In the genomic region with DNA sequence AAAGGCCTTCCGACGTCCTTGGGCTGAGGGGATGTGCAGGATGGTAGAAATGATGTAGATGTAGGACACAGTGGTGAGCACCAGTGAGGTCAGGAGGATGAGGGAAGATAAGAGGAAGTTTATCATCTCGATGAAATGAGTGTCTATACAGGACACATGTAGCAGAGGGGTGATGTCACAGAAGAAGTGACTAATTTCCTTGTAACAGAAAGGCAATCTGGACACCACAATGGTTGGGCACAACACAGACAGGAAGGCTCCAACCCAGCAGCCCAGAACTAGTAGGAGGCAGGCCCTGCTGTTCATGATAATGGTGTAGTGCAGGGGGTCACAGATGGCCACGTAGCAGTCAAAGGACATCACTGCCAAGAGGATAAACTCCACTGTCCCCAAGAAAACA, we compare ENCODE assay signal across 1 cellular context.
TF ChIP-seq lines count a peak whose summit lies in the region.

No MANE protein-coding gene starts in this region.

TF ChIP-seq in HepG2, 621 proteins besides CTCF, POLR2A, EP300 and RAD21:
- no peak for TF ChIP-seq POLR2G (IDR thresholded peaks at IDR 0.05; ENCODE audit: low read depth, low read length)
- 0 out of 2 replicates have a peak, but pooled peaks have one; percentile 7 for TF ChIP-seq CREB1 (IDR thresholded peaks at IDR 0.05)
- TF ChIP-seq CREB1 (CRISPR knock-in tag; IDR thresholded peaks at IDR 0.05), result no peak
TF ChIP-seq in HepG2: peak in this region for 1.
